In genomic region chr9:106883626-106884190, GRCh38 we compare ENCODE assay signal across 18 cellular contexts. TPM values are rescaled to one million over a fixed set of nuclear protein-coding genes. Genes with fewer than 3 reads are reported as not detected.
DNase-seq lines count a peak whose midpoint lies in the region; ATAC-seq, FAIRE-seq and TF ChIP-seq lines count a peak whose summit lies in the region.
"Had no signal": no experiment of that assay in that cellular context is flagged by ENCODE, and none has a peak within 500 bp of the region (broad histone marks: within the 10 kb centered on the region; RNA-seq: fewer than 3 reads in every experiment).

No MANE protein-coding gene starts in this region.

- H3K4me3 ChIP-seq in AG10803 (ENCODE audit: low read length), result no peak overlapping the region
- H3K4me3 ChIP-seq in HUES64 (ENCODE audit: low read length), result no peak overlapping the region
- no peak overlapping the region for H3K4me3 ChIP-seq in GM12878
- H3K4me3 ChIP-seq in left lung, result no peak overlapping the region
- H3K4me3 ChIP-seq: dorsolateral prefrontal cortex had no signal

- H3K27ac Mint-ChIP-seq in activated CD8-positive, alpha-beta T cell treated with anti-CD3 and anti-CD28 coated beads for 36 hours, result no peak overlapping the region
- no peak overlapping the region for H3K27ac Mint-ChIP-seq in CD4-positive, alpha-beta T cell
- no peak overlapping the region for H3K27ac Mint-ChIP-seq in naive thymus-derived CD8-positive, alpha-beta T cell
- H3K27ac Mint-ChIP-seq: activated T-helper 1 cell treated with anti-CD3 and anti-CD28 coated beads, Interleukin-12 subunit alpha, Interleukin-12 subunit beta, Interleukin-2, Interleukin-4 antibody, amounts not matched to agents 30 ng/mL and 10 ng/mL and 1 ng/mL, durations not matched to agents 14 hours and 24 hours and 36 hours; T-helper 17 cell had no signal

- 0 out of 2 replicates have a peak overlapping the region, but pooled peaks have one; percentile 8 for H3K27ac ChIP-seq in HUES64 (ENCODE audit: low read depth, low read length)
- H3K27ac ChIP-seq in GM12878 (ENCODE audit: control insufficient read depth, insufficient read depth), result no peak overlapping the region
- H3K27ac ChIP-seq in left lung, result peak overlapping the region; percentile 42 to 63
- H3K27ac ChIP-seq in CD4-positive, alpha-beta T cell (ENCODE audit: low read depth, low read length), result no peak overlapping the region
- H3K27ac ChIP-seq: RWPE1 had no signal

- TF ChIP-seq RAD21 in GM12878 (IDR thresholded peaks at IDR 0.05; ENCODE audit: insufficient read depth, low read depth, low read length), result no peak

- CTCF ChIA-PET in GM12878 (lab: Yijun Ruan, JAX), result interaction anchor here (0.7 to 1.5 kb wide), 2 partner anchors 28 to 161 kb away, joined by 3 read pairs; no protein-coding TSS in a partner anchor
- CTCF ChIA-PET in activated CD8-positive, alpha-beta T cell treated with anti-CD3 and anti-CD28 coated beads for 36 hours (lab: Charles Lee), result no interaction called here
- CTCF ChIA-PET in CD4-positive, alpha-beta T cell (lab: Charles Lee), result no interaction called here

- H3K9me3 Mint-ChIP-seq in activated CD8-positive, alpha-beta T cell treated with anti-CD3 and anti-CD28 coated beads for 36 hours, result no peaks in the 10 kb centered on the region
- H3K9me3 Mint-ChIP-seq in CD4-positive, alpha-beta T cell, result no peaks in the 10 kb centered on the region
- H3K9me3 Mint-ChIP-seq in naive thymus-derived CD8-positive, alpha-beta T cell, result no peaks in the 10 kb centered on the region
- H3K9me3 Mint-ChIP-seq: activated T-helper 1 cell treated with anti-CD3 and anti-CD28 coated beads, Interleukin-12 subunit alpha, Interleukin-12 subunit beta, Interleukin-2, Interleukin-4 antibody, amounts not matched to agents 30 ng/mL and 10 ng/mL and 1 ng/mL, durations not matched to agents 14 hours and 24 hours and 36 hours had no signal

- intact Hi-C loops in GM12878 (cut with micrococcal nuclease; ENCODE audit: unreplicated experiment), result no loop called here
- intact Hi-C loops in left lung (cut with DNase I), result no loop called here
- intact Hi-C loops in activated CD8-positive, alpha-beta T cell treated with anti-CD3 and anti-CD28 coated beads for 36 hours (cut with micrococcal nuclease), result no loop called here
- intact Hi-C loops in CD4-positive, alpha-beta T cell (cut with DNase I, micrococcal nuclease), result no loop called here

- H3K4me3 Mint-ChIP-seq in activated CD8-positive, alpha-beta T cell treated with anti-CD3 and anti-CD28 coated beads for 36 hours, result no peak overlapping the region
- H3K4me3 Mint-ChIP-seq in CD4-positive, alpha-beta T cell, result no peak overlapping the region
- H3K4me3 Mint-ChIP-seq in naive thymus-derived CD8-positive, alpha-beta T cell, result no peak overlapping the region
- H3K4me3 Mint-ChIP-seq: activated T-helper 1 cell treated with anti-CD3 and anti-CD28 coated beads, Interleukin-12 subunit alpha, Interleukin-12 subunit beta, Interleukin-2, Interleukin-4 antibody, amounts not matched to agents 30 ng/mL and 10 ng/mL and 1 ng/mL, durations not matched to agents 14 hours and 24 hours and 36 hours; T-helper 17 cell had no signal

- H4K20me1 ChIP-seq in GM12878 (ENCODE audit: control insufficient read depth, insufficient read depth), result no peaks in the 10 kb centered on the region

- 91% methylated on average over 2 of the region's 2 CpGs for WGBS in HUES64
- 5% methylated on average over 2 of the region's 2 CpGs for WGBS in GM12878 (ENCODE audit: insufficient coverage, insufficient replicate concordance, low lambda C conversion rate, missing lambda C conversion rate)

- POLR2A ChIA-PET in GM12878 (lab: Charles Lee), result no interaction called here
- POLR2A ChIA-PET in activated CD8-positive, alpha-beta T cell treated with anti-CD3 and anti-CD28 coated beads for 36 hours (lab: Charles Lee), result no interaction called here
- POLR2A ChIA-PET in CD4-positive, alpha-beta T cell (lab: Charles Lee), result no interaction called here
- POLR2A ChIA-PET in naive thymus-derived CD8-positive, alpha-beta T cell (lab: Charles Lee), result no interaction called here

- H3K9me3 ChIP-seq in HUES64 (ENCODE audit: insufficient read depth, low read depth, low read length), result no peaks in the 10 kb centered on the region
- no peaks in the 10 kb centered on the region; the same call in 2 of the 3 replicates for H3K9me3 ChIP-seq in GM12878 (replicated peaks; ENCODE audit: control insufficient read depth, insufficient read depth, low read length)
- no peaks in the 10 kb centered on the region for H3K9me3 ChIP-seq in left lung
- no peaks in the 10 kb centered on the region for H3K9me3 ChIP-seq in CD4-positive, alpha-beta T cell (ENCODE audit: control insufficient read depth, low read length)

- H3K4me1 Mint-ChIP-seq in activated CD8-positive, alpha-beta T cell treated with anti-CD3 and anti-CD28 coated beads for 36 hours (ENCODE audit: low read depth), result no peaks in the 10 kb centered on the region
- H3K4me1 Mint-ChIP-seq in CD4-positive, alpha-beta T cell (ENCODE audit: low read depth), result no peaks in the 10 kb centered on the region
- no peaks in the 10 kb centered on the region for H3K4me1 Mint-ChIP-seq in naive thymus-derived CD8-positive, alpha-beta T cell
- H3K4me1 Mint-ChIP-seq: T-helper 17 cell had no signal

- ATAC-seq in GM12878, result peak; percentile 26
- peak; percentile 65 for ATAC-seq in left lung
- no peak for ATAC-seq in activated CD8-positive, alpha-beta T cell treated with anti-CD3 and anti-CD28 coated beads for 36 hours
- no peak for ATAC-seq in CD4-positive, alpha-beta T cell (ENCODE audit: poor library complexity)
- no peak for ATAC-seq in naive thymus-derived CD8-positive, alpha-beta T cell
- ATAC-seq in HG03520 (IDR thresholded peaks at IDR 0.05; ENCODE audit: unreplicated experiment), result no peak
- ATAC-seq: T-helper 17 cell had no signal

- FAIRE-seq in GM12878 (lab: Jason Lieb, UNC), result no peak

- H3K27me3 ChIP-seq in HUES64 (ENCODE audit: insufficient read depth, low read length) (no peaks in the 10 kb centered on the region), GM12878 (replicated peaks in 1 of 2; ENCODE audit: control insufficient read depth in 2 of 2, insufficient read depth in 2 of 2, low read length in 1 of 2) (no peaks in the 10 kb centered on the region), left lung (no peaks in the 10 kb centered on the region)
- H3K27me3 ChIP-seq in CD4-positive, alpha-beta T cell (ENCODE audit: control insufficient read depth, insufficient read depth, low read length), result no peaks in the 10 kb centered on the region
- H3K27me3 ChIP-seq: dorsolateral prefrontal cortex had no signal

- H3K4me1 ChIP-seq in HUES64 (ENCODE audit: insufficient read depth, low read length) (peaks cover 62% of the 10 kb centered on the region), GM12878 (ENCODE audit: control insufficient read depth, insufficient read depth, low read length) (no peaks in the 10 kb centered on the region), left lung (peaks cover 26 to 36% of the 10 kb centered on the region in 2 donors)

- TF ChIP-seq CTCF in AG10803 (conservative IDR thresholded peaks at IDR 0.05; ENCODE audit: low read length), result no peak
- TF ChIP-seq CTCF in GM12878 (IDR thresholded peaks at IDR 0.05 in 2 of 3, conservative IDR thresholded peaks at IDR 0.05 in 1 of 3; ENCODE audit: control insufficient read depth in 2 of 3, extremely low read depth in 1 of 3, insufficient read depth in 1 of 3, low read depth in 3 of 3, low read length in 3 of 3), result no peak
- no peak for TF ChIP-seq CTCF in left lung (IDR thresholded peaks at IDR 0.05)
- no peak for TF ChIP-seq CTCF in activated CD8-positive, alpha-beta T cell treated with anti-CD3 and anti-CD28 coated beads for 36 hours (IDR thresholded peaks at IDR 0.05)
- no peak for TF ChIP-seq CTCF in CD4-positive, alpha-beta T cell (IDR thresholded peaks at IDR 0.05)

- no peak for TF ChIP-seq POLR2A in GM12878 (IDR thresholded peaks at IDR 0.05; ENCODE audit: low read depth, low read length)

- BruUV-seq in GM12878 (replicated peaks; lab: Mats Ljungman, UMichigan), result no TSS peak

- H3K9ac ChIP-seq in HUES64 (ENCODE audit: low read depth, low read length) (no peak overlapping the region), GM12878 (ENCODE audit: control insufficient read depth, insufficient read depth, low read length) (no peak overlapping the region)

- H3K27me3 Mint-ChIP-seq in activated CD8-positive, alpha-beta T cell treated with anti-CD3 and anti-CD28 coated beads for 36 hours, result no peaks in the 10 kb centered on the region
- H3K27me3 Mint-ChIP-seq in CD4-positive, alpha-beta T cell, result no peaks in the 10 kb centered on the region
- H3K27me3 Mint-ChIP-seq in naive thymus-derived CD8-positive, alpha-beta T cell, result peaks cover 0 to 4% (median 0%) of the 10 kb centered on the region in 5 donors
- H3K27me3 Mint-ChIP-seq: T-helper 17 cell had no signal

- RAD21 ChIA-PET in GM12878 (lab: Charles Lee; ENCODE audit: unreplicated experiment), result interaction anchor here (0.6 kb wide), 1 partner anchor 21 kb away, joined by 3 read pairs; the partner anchor contains the start of gene ZNF462

- H3K36me3 Mint-ChIP-seq in activated CD8-positive, alpha-beta T cell treated with anti-CD3 and anti-CD28 coated beads for 36 hours (ENCODE audit: low read depth), result no peaks in the 10 kb centered on the region
- no peaks in the 10 kb centered on the region for H3K36me3 Mint-ChIP-seq in CD4-positive, alpha-beta T cell (ENCODE audit: low read depth)
- no peaks in the 10 kb centered on the region for H3K36me3 Mint-ChIP-seq in naive thymus-derived CD8-positive, alpha-beta T cell

- in situ Hi-C loops in GM12878 (cut with MboI), result no loop called here

- no peaks in the 10 kb centered on the region for H3K79me2 ChIP-seq in GM12878 (ENCODE audit: control insufficient read depth, insufficient read depth, low read length)

- DNase-seq in AG10803 (ENCODE audit: low read depth), result peak; percentile 59
- no peak for DNase-seq in GM12878 (ENCODE audit: low read depth, low spot score)
- peak in 1 of 2 donors; percentile 57 for DNase-seq in left lung
- no peak for DNase-seq in activated CD8-positive, alpha-beta T cell treated with anti-CD3 and anti-CD28 coated beads for 36 hours
- DNase-seq in CD4-positive, alpha-beta T cell, result no peak
- no peak for DNase-seq in naive thymus-derived CD8-positive, alpha-beta T cell
- DNase-seq: anterior cingulate cortex, DMS79 treated with DMSO at 0.1 percent for 48 hours, KG1, midbrain, NCI-H1694, NCI-H526 treated with DMSO at 0.1 percent for 48 hours, T-helper 17 cell had no signal

- H3K36me3 ChIP-seq in HUES64 (ENCODE audit: insufficient read depth, low read length), result peaks cover 29% of the 10 kb centered on the region
- no peaks in the 10 kb centered on the region for H3K36me3 ChIP-seq in GM12878 (ENCODE audit: control insufficient read depth in 2 of 2, insufficient read depth in 2 of 2, low read length in 1 of 2)
- no peaks in the 10 kb centered on the region for H3K36me3 ChIP-seq in left lung

- H2AFZ ChIP-seq in GM12878 (ENCODE audit: control insufficient read depth, low read depth, low read length), result no peak overlapping the region

- H3K4me2 ChIP-seq in GM12878 (ENCODE audit: control insufficient read depth, insufficient read depth), result no peak overlapping the region

- TF ChIP-seq EP300 in GM12878 (IDR thresholded peaks at IDR 0.05; ENCODE audit: borderline replicate concordance in 1 of 2, control insufficient read depth in 1 of 2, low read depth in 2 of 2, low read length in 2 of 2), result no peak

- SMC1A ChIA-PET in GM12878 (lab: Charles Lee; ENCODE audit: uncharacterized antibody, unreplicated experiment), result interaction anchor here (1.0 to 17.7 kb wide), 3 partner anchors 13 to 81 kb away, joined by 4 to 219 read pairs (median 5); partner anchors contain the start of gene ZNF462

RNA-seq across cellular contexts. Expression of gene ZNF462, which starts 20.7 kb away (rescaled TPM):
- 36.0 TPM for polyA plus RNA-seq in HUES64 (2013, experiment 1 of 2)
- polyA plus RNA-seq in HUES64 (2013, experiment 2 of 2), result 35.5 TPM
- total RNA-seq in GM12878 (2013; cell fraction: nucleolus; rRNA removed), result 85.2 and 85.6 TPM in 2 replicates
- total RNA-seq in GM12878 (2014; rRNA removed), result 0.71 and 1.5 TPM in 2 replicates
- total RNA-seq in GM12878 (2014; rRNA removed; fragmentation: Illumina TruSeq; extraction: Trizol), result 0.74 and 0.76 TPM in 2 replicates
- total RNA-seq in GM12878 (2021), result 1.7 and 3.2 TPM in 2 replicates
- 0.07 TPM for polyA plus RNA-seq in GM12878 (2011; ENCODE audit: low read depth)
- polyA plus RNA-seq in GM12878 (2011; rRNA removed), result 8.9 and 13.7 TPM in 2 replicates
- 11.4 and 17.7 TPM in 2 replicates for polyA plus RNA-seq in GM12878 (2011; cell fraction: cytosol; rRNA removed)
- polyA plus RNA-seq in GM12878 (2011; cell fraction: nucleus; rRNA removed), result 26.6 and 27.7 TPM in 2 replicates
- 0.05 and 0.07 TPM in 2 replicates for polyA plus RNA-seq in GM12878 (2012)
- polyA plus RNA-seq in GM12878 (2014; fragmentation: Illumina TruSeq; extraction: Trizol), result 0.51 and 1.3 TPM in 2 replicates
- polyA plus RNA-seq in GM12878 (2014; fragmentation: Nextera tagmentation; extraction: Ambion mirVana), result under 1 TPM; 0.27 to 0.42 TPM
- 0.40 and 0.81 TPM in 2 replicates for polyA plus RNA-seq in GM12878 (2014; rRNA removed)
- under 1 TPM; 0.32 to 0.59 TPM for polyA plus RNA-seq in GM12878 (2016; fragmentation: Nextera tagmentation; extraction: Ambion mirVana)
- 35.2 and 49.9 TPM in 2 replicates for polyA minus RNA-seq in GM12878 (2011; rRNA and poly(A)+ RNA removed)
- polyA minus RNA-seq in GM12878 (2011; cell fraction: cytosol; rRNA and poly(A)+ RNA removed), result 26.5 and 36.1 TPM in 2 replicates
- polyA minus RNA-seq in GM12878 (2011; cell fraction: nucleus; rRNA and poly(A)+ RNA removed), result 50.5 and 80.2 TPM in 2 replicates
- total RNA-seq in left lung, result 10 to 100 TPM; 30.3 to 41.4 TPM
- total RNA-seq in activated CD8-positive, alpha-beta T cell treated with anti-CD3 and anti-CD28 coated beads for 36 hours, result not detected
- total RNA-seq in CD4-positive, alpha-beta T cell, result 1 to 10 TPM; 1.1 to 1.3 TPM
- total RNA-seq in naive thymus-derived CD8-positive, alpha-beta T cell, result not detected
- not detected for polyA plus RNA-seq in naive thymus-derived CD8-positive, alpha-beta T cell

Comparison
In these comparisons a context has a peak if more than half of its experiments do, and no peak if none do; other contexts are left out.
1. H3K27ac ChIP-seq: peak in HUES64 (single experiment) and left lung (2 of 2); none in GM12878 (single experiment) and CD4-positive, alpha-beta T cell (single experiment).
2. ATAC-seq: peak in GM12878 (single experiment) and left lung (single experiment); none in activated CD8-positive, alpha-beta T cell treated with anti-CD3 and anti-CD28 coated beads for 36 hours (single experiment), CD4-positive, alpha-beta T cell (single experiment), naive thymus-derived CD8-positive, alpha-beta T cell (0 of 2) and HG03520 (single experiment).